In genomic region chr9:37379835-37380234, GRCh38 we compare ENCODE assay signal across 22 cellular contexts.
"Had no signal": no experiment of that assay in that cellular context is flagged by ENCODE, and none has a peak within 500 bp of the region (broad histone marks: within the 10 kb centered on the region; RNA-seq: fewer than 3 reads in every experiment).

No MANE protein-coding gene starts in this region.

- H2AFZ ChIP-seq: neural progenitor cell, parathyroid adenoma had no signal

- H3K4me1 ChIP-seq: breast epithelium, heart left ventricle, parathyroid adenoma, right atrium auricular region, thyroid gland, upper lobe of left lung had no signal

- H3K9me3 ChIP-seq: breast epithelium, heart left ventricle, right atrium auricular region, spleen, thyroid gland, upper lobe of left lung had no signal

- H3K27me3 ChIP-seq: breast epithelium, neural progenitor cell, right atrium auricular region, spleen, thyroid gland, upper lobe of left lung had no signal

- H3K9ac ChIP-seq: neural progenitor cell, parathyroid adenoma had no signal

- ATAC-seq: activated CD4-positive, alpha-beta T cell treated with anti-CD3 and anti-CD28 coated beads for 36 hours; activated CD8-positive, alpha-beta memory T cell treated with anti-CD3 and anti-CD28 coated beads, Interleukin-2, amount 10 ng/mL, durations not matched to agents 7 days and 5 days; activated CD8-positive, alpha-beta T cell treated with anti-CD3 and anti-CD28 coated beads, Interleukin-2, amount 10 ng/mL, durations not matched to agents 7 days and 5 days; activated naive CD4-positive, alpha-beta T cell treated with anti-CD3 and anti-CD28 coated beads, Interleukin-2, amount 50 U/mL, for 72 hours; esophagus mucosa; heart left ventricle; natural killer cell; stimulated activated naive CD8-positive, alpha-beta T cell treated with anti-CD3 and anti-CD28 coated beads, Interleukin-15, amount 100 ng/mL, for 72 hours had no signal

- H3K36me3 ChIP-seq: breast epithelium, heart left ventricle, neural progenitor cell, right atrium auricular region, spleen, thyroid gland, upper lobe of left lung had no signal

- H3K4me3 ChIP-seq: breast epithelium, heart left ventricle, neural progenitor cell, right atrium auricular region, spleen, thyroid gland, upper lobe of left lung had no signal

- DNase-seq: activated CD4-positive, alpha-beta T cell treated with anti-CD3 and anti-CD28 coated beads for 36 hours; activated CD4-positive, CD25-positive, alpha-beta regulatory T cell; activated CD8-positive, alpha-beta memory T cell treated with anti-CD3 and anti-CD28 coated beads, Interleukin-2, amount 10 ng/mL, durations not matched to agents 7 days and 5 days; activated CD8-positive, alpha-beta T cell treated with anti-CD3 and anti-CD28 coated beads, Interleukin-2, amount 10 ng/mL, durations not matched to agents 7 days and 5 days; activated naive CD4-positive, alpha-beta T cell; activated T-cell treated with anti-CD3 and anti-CD28 coated beads, Interleukin-2, amount 50 U/mL, for 48 hours; central memory CD4-positive, alpha-beta T cell; foreskin fibroblast; heart left ventricle; mesenchymal stem cell; natural killer cell; occipital lobe; spleen; stimulated activated naive CD8-positive, alpha-beta T cell treated with anti-CD3 and anti-CD28 coated beads, Interleukin-15, amount 100 ng/mL, for 72 hours; thyroid gland; upper lobe of left lung had no signal

- H3K79me2 ChIP-seq: parathyroid adenoma had no signal

- H3K4me2 ChIP-seq: neural progenitor cell had no signal

- H3K27ac ChIP-seq: breast epithelium, heart left ventricle, neural progenitor cell, parathyroid adenoma, right atrium auricular region, spleen, thyroid gland, upper lobe of left lung had no signal
